In genomic region chr1:16032388-16033100, GRCh38 we compare ENCODE assay signal across 1 cellular context.
TF ChIP-seq lines count a peak whose summit lies in the region.

No MANE protein-coding gene starts in this region.

TF ChIP-seq in K562, 482 proteins besides CTCF, POLR2A, EP300 and RAD21 (continued from another document and continues in another):
- TF ChIP-seq E2F5 (CRISPR knock-in tag; IDR thresholded peaks at IDR 0.05) (no peak), BRF1 (IDR thresholded peaks at IDR 0.05; ENCODE audit: borderline replicate concordance, extremely low read depth, insufficient read length) (no peak), GATA2 (CRISPR knock-in tag; IDR thresholded peaks at IDR 0.05) (no peak), RBM39 (optimal IDR thresholded peaks at IDR 0.05; ENCODE audit: low read depth, low read length) (no peak), ZNF561 (CRISPR knock-in tag; conservative IDR thresholded peaks at IDR 0.05) (no peak), THRB (CRISPR knock-in tag; conservative IDR thresholded peaks at IDR 0.05) (no peak), RB1 (IDR thresholded peaks at IDR 0.05; ENCODE audit: low read depth) (peak; percentile 95), ATF7 (IDR thresholded peaks at IDR 0.05) (peak; percentile 76), U2AF1 (optimal IDR thresholded peaks at IDR 0.05; ENCODE audit: low read depth, low read length) (no peak), E2F3 (CRISPR knock-in tag; IDR thresholded peaks at IDR 0.05) (no peak), CREM (IDR thresholded peaks at IDR 0.05; ENCODE audit: low read depth) (peak; percentile 68), JUN (IDR thresholded peaks at IDR 0.05; ENCODE audit: borderline replicate concordance, low read depth, low read length) (peak; percentile 44; the same call in 1 of the 2 replicates), JUN (CRISPR knock-in tag; IDR thresholded peaks at IDR 0.05; ENCODE audit: borderline replicate concordance) (no peak), DMBX1 (CRISPR knock-in tag; IDR thresholded peaks at IDR 0.05; ENCODE audit: borderline replicate concordance) (no peak), NR1H2 (CRISPR knock-in tag; IDR thresholded peaks at IDR 0.05) (no peak), BMI1 (IDR thresholded peaks at IDR 0.05; ENCODE audit: low read length) (no peak), KAT8 (IDR thresholded peaks at IDR 0.05; ENCODE audit: low read depth) (no peak), XRCC5 (IDR thresholded peaks at IDR 0.05; ENCODE audit: low read depth, low read length) (peak; percentile 72; the same call in 1 of the 2 replicates), ZBTB17 (CRISPR knock-in tag; IDR thresholded peaks at IDR 0.05) (0 out of 2 replicates have a peak, but pooled peaks have one; percentile 56), MBD1 (CRISPR knock-in tag; IDR thresholded peaks at IDR 0.05) (no peak), MEF2D (tag; conservative IDR thresholded peaks at IDR 0.05; ENCODE audit: low read depth) (no peak), SAFB2 (IDR thresholded peaks at IDR 0.05; ENCODE audit: borderline replicate concordance, low read depth, low read length, severe bottlenecking) (no peak), SLC30A9 (CRISPR knock-in tag; IDR thresholded peaks at IDR 0.05) (no peak), TAF15 (IDR thresholded peaks at IDR 0.05; ENCODE audit: low read depth, low read length) (no peak), ZNF77 (CRISPR knock-in tag; IDR thresholded peaks at IDR 0.05) (no peak)
- TF ChIP-seq, protein P1, sequence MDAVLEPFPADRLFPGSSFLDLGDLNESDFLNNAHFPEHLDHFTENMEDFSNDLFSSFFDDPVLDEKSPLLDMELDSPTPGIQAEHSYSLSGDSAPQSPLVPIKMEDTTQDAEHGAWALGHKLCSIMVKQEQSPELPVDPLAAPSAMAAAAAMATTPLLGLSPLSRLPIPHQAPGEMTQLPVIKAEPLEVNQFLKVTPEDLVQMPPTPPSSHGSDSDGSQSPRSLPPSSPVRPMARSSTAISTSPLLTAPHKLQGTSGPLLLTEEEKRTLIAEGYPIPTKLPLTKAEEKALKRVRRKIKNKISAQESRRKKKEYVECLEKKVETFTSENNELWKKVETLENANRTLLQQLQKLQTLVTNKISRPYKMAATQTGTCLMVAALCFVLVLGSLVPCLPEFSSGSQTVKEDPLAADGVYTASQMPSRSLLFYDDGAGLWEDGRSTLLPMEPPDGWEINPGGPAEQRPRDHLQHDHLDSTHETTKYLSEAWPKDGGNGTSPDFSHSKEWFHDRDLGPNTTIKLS (IDR thresholded peaks at IDR 0.05; ENCODE audit: borderline replicate concordance, low read depth): no peak
- TF ChIP-seq, protein P2, sequence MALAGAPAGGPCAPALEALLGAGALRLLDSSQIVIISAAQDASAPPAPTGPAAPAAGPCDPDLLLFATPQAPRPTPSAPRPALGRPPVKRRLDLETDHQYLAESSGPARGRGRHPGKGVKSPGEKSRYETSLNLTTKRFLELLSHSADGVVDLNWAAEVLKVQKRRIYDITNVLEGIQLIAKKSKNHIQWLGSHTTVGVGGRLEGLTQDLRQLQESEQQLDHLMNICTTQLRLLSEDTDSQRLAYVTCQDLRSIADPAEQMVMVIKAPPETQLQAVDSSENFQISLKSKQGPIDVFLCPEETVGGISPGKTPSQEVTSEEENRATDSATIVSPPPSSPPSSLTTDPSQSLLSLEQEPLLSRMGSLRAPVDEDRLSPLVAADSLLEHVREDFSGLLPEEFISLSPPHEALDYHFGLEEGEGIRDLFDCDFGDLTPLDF (CRISPR knock-in tag; IDR thresholded peaks at IDR 0.05): 0 out of 2 replicates have a peak, but pooled peaks have one; percentile 48
- TF ChIP-seq, protein P3, sequence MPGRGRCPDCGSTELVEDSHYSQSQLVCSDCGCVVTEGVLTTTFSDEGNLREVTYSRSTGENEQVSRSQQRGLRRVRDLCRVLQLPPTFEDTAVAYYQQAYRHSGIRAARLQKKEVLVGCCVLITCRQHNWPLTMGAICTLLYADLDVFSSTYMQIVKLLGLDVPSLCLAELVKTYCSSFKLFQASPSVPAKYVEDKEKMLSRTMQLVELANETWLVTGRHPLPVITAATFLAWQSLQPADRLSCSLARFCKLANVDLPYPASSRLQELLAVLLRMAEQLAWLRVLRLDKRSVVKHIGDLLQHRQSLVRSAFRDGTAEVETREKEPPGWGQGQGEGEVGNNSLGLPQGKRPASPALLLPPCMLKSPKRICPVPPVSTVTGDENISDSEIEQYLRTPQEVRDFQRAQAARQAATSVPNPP (IDR thresholded peaks at IDR 0.05; ENCODE audit: borderline replicate concordance, insufficient read depth, insufficient read length): no peak
- TF ChIP-seq, protein P4, sequence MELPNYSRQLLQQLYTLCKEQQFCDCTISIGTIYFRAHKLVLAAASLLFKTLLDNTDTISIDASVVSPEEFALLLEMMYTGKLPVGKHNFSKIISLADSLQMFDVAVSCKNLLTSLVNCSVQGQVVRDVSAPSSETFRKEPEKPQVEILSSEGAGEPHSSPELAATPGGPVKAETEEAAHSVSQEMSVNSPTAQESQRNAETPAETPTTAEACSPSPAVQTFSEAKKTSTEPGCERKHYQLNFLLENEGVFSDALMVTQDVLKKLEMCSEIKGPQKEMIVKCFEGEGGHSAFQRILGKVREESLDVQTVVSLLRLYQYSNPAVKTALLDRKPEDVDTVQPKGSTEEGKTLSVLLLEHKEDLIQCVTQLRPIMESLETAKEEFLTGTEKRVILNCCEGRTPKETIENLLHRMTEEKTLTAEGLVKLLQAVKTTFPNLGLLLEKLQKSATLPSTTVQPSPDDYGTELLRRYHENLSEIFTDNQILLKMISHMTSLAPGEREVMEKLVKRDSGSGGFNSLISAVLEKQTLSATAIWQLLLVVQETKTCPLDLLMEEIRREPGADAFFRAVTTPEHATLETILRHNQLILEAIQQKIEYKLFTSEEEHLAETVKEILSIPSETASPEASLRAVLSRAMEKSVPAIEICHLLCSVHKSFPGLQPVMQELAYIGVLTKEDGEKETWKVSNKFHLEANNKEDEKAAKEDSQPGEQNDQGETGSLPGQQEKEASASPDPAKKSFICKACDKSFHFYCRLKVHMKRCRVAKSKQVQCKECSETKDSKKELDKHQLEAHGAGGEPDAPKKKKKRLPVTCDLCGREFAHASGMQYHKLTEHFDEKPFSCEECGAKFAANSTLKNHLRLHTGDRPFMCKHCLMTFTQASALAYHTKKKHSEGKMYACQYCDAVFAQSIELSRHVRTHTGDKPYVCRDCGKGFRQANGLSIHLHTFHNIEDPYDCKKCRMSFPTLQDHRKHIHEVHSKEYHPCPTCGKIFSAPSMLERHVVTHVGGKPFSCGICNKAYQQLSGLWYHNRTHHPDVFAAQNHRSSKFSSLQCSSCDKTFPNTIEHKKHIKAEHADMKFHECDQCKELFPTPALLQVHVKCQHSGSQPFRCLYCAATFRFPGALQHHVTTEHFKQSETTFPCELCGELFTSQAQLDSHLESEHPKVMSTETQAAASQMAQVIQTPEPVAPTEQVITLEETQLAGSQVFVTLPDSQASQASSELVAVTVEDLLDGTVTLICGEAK (IDR thresholded peaks at IDR 0.05): no peak
- TF ChIP-seq, protein P4 (CRISPR knock-in tag; IDR thresholded peaks at IDR 0.05): no peak
- TF ChIP-seq, protein P5, sequence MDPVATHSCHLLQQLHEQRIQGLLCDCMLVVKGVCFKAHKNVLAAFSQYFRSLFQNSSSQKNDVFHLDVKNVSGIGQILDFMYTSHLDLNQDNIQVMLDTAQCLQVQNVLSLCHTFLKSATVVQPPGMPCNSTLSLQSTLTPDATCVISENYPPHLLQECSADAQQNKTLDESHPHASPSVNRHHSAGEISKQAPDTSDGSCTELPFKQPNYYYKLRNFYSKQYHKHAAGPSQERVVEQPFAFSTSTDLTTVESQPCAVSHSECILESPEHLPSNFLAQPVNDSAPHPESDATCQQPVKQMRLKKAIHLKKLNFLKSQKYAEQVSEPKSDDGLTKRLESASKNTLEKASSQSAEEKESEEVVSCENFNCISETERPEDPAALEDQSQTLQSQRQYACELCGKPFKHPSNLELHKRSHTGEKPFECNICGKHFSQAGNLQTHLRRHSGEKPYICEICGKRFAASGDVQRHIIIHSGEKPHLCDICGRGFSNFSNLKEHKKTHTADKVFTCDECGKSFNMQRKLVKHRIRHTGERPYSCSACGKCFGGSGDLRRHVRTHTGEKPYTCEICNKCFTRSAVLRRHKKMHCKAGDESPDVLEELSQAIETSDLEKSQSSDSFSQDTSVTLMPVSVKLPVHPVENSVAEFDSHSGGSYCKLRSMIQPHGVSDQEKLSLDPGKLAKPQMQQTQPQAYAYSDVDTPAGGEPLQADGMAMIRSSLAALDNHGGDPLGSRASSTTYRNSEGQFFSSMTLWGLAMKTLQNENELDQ (CRISPR knock-in tag; IDR thresholded peaks at IDR 0.05; ENCODE audit: borderline replicate concordance): no peak
- TF ChIP-seq, protein P6, sequence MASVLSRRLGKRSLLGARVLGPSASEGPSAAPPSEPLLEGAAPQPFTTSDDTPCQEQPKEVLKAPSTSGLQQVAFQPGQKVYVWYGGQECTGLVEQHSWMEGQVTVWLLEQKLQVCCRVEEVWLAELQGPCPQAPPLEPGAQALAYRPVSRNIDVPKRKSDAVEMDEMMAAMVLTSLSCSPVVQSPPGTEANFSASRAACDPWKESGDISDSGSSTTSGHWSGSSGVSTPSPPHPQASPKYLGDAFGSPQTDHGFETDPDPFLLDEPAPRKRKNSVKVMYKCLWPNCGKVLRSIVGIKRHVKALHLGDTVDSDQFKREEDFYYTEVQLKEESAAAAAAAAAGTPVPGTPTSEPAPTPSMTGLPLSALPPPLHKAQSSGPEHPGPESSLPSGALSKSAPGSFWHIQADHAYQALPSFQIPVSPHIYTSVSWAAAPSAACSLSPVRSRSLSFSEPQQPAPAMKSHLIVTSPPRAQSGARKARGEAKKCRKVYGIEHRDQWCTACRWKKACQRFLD (CRISPR knock-in tag; IDR thresholded peaks at IDR 0.05): no peak
